Comparison of ENCODE assay signal across 2 cellular contexts in the genomic region with DNA sequence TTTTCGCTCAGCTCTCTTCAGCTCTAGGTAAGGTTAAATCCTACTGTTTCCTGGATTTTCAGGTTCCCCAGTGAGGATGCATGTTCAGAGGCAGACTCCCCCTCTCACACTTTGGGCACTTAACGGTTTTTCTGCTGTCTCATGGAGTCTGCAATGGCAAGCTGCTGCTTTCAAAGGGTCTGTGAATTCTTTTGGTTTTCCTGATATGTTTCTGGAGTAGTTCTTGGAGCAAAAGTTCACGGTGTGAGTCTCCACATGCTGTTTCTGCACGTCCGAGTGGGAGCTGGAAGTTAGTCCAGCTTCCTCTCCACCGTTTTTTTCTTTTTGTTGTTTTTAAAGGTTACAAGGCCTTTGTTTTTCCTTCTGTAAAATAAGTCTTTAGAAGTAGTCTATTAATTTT.
TF ChIP-seq lines count a peak whose summit lies in the region.

No MANE protein-coding gene starts in this region.

TF ChIP-seq in A549, 52 proteins besides CTCF, POLR2A, EP300 and RAD21 (continued from another document):
- TF ChIP-seq, protein P1, sequence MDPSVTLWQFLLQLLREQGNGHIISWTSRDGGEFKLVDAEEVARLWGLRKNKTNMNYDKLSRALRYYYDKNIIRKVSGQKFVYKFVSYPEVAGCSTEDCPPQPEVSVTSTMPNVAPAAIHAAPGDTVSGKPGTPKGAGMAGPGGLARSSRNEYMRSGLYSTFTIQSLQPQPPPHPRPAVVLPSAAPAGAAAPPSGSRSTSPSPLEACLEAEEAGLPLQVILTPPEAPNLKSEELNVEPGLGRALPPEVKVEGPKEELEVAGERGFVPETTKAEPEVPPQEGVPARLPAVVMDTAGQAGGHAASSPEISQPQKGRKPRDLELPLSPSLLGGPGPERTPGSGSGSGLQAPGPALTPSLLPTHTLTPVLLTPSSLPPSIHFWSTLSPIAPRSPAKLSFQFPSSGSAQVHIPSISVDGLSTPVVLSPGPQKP (IDR thresholded peaks at IDR 0.05; ENCODE audit: low read depth, low read length), result no peak
- TF ChIP-seq, protein P2, sequence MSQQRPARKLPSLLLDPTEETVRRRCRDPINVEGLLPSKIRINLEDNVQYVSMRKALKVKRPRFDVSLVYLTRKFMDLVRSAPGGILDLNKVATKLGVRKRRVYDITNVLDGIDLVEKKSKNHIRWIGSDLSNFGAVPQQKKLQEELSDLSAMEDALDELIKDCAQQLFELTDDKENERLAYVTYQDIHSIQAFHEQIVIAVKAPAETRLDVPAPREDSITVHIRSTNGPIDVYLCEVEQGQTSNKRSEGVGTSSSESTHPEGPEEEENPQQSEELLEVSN (IDR thresholded peaks at IDR 0.05; ENCODE audit: borderline replicate concordance, low read depth), result no peak
- TF ChIP-seq, protein P3, sequence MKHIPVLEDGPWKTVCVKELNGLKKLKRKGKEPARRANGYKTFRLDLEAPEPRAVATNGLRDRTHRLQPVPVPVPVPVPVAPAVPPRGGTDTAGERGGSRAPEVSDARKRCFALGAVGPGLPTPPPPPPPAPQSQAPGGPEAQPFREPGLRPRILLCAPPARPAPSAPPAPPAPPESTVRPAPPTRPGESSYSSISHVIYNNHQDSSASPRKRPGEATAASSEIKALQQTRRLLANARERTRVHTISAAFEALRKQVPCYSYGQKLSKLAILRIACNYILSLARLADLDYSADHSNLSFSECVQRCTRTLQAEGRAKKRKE (CRISPR knock-in tag; IDR thresholded peaks at IDR 0.05; ENCODE audit: low read depth), result no peak
- no peak for TF ChIP-seq MYC (IDR thresholded peaks at IDR 0.05; ENCODE audit: borderline replicate concordance, low read length)
- no peak for TF ChIP-seq NR3C1 (IDR thresholded peaks at IDR 0.05)
- TF ChIP-seq, protein P4, sequence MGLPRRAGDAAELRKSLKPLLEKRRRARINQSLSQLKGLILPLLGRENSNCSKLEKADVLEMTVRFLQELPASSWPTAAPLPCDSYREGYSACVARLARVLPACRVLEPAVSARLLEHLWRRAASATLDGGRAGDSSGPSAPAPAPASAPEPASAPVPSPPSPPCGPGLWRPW (IDR thresholded peaks at IDR 0.05), result no peak
- TF ChIP-seq CHD4 (IDR thresholded peaks at IDR 0.05; ENCODE audit: borderline replicate concordance), result no peak
- no peak for TF ChIP-seq HOXB5 (CRISPR knock-in tag; IDR thresholded peaks at IDR 0.05)
- no peak for TF ChIP-seq RARB (CRISPR knock-in tag; IDR thresholded peaks at IDR 0.05)
- TF ChIP-seq HDAC2 (IDR thresholded peaks at IDR 0.05), result no peak
- no peak for TF ChIP-seq NPAS2 (CRISPR knock-in tag; IDR thresholded peaks at IDR 0.05; ENCODE audit: borderline replicate concordance)
- no peak for TF ChIP-seq PHF8 (IDR thresholded peaks at IDR 0.05; ENCODE audit: borderline replicate concordance, low read depth)
- TF ChIP-seq KDM1A (IDR thresholded peaks at IDR 0.05; ENCODE audit: low read depth), result no peak
- TF ChIP-seq GATA3 (IDR thresholded peaks at IDR 0.05; ENCODE audit: borderline replicate concordance), result no peak
- no peak for TF ChIP-seq POLR2AphosphoS2 (conservative IDR thresholded peaks at IDR 0.05; ENCODE audit: low read length)
- TF ChIP-seq ZNF302 (CRISPR knock-in tag; IDR thresholded peaks at IDR 0.05), result no peak
- TF ChIP-seq JUN (IDR thresholded peaks at IDR 0.05), result no peak
- no peak for TF ChIP-seq HOXA7 (CRISPR knock-in tag; IDR thresholded peaks at IDR 0.05)

TF ChIP-seq in HCT116, 20 proteins besides CTCF, POLR2A, EP300 and RAD21 (continued from another document):
- TF ChIP-seq, protein P5, sequence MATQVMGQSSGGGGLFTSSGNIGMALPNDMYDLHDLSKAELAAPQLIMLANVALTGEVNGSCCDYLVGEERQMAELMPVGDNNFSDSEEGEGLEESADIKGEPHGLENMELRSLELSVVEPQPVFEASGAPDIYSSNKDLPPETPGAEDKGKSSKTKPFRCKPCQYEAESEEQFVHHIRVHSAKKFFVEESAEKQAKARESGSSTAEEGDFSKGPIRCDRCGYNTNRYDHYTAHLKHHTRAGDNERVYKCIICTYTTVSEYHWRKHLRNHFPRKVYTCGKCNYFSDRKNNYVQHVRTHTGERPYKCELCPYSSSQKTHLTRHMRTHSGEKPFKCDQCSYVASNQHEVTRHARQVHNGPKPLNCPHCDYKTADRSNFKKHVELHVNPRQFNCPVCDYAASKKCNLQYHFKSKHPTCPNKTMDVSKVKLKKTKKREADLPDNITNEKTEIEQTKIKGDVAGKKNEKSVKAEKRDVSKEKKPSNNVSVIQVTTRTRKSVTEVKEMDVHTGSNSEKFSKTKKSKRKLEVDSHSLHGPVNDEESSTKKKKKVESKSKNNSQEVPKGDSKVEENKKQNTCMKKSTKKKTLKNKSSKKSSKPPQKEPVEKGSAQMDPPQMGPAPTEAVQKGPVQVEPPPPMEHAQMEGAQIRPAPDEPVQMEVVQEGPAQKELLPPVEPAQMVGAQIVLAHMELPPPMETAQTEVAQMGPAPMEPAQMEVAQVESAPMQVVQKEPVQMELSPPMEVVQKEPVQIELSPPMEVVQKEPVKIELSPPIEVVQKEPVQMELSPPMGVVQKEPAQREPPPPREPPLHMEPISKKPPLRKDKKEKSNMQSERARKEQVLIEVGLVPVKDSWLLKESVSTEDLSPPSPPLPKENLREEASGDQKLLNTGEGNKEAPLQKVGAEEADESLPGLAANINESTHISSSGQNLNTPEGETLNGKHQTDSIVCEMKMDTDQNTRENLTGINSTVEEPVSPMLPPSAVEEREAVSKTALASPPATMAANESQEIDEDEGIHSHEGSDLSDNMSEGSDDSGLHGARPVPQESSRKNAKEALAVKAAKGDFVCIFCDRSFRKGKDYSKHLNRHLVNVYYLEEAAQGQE (IDR thresholded peaks at IDR 0.05; ENCODE audit: low read depth), result no peak
- TF ChIP-seq, protein P6, sequence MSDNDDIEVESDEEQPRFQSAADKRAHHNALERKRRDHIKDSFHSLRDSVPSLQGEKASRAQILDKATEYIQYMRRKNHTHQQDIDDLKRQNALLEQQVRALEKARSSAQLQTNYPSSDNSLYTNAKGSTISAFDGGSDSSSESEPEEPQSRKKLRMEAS (IDR thresholded peaks at IDR 0.05), result no peak
- TF ChIP-seq CBX3 (IDR thresholded peaks at IDR 0.05; ENCODE audit: low read depth) (no peak), SRF (IDR thresholded peaks at IDR 0.05; ENCODE audit: low read depth) (no peak), EZH2 (IDR thresholded peaks at IDR 0.05) (no peak), ELF1 (IDR thresholded peaks at IDR 0.05; ENCODE audit: borderline replicate concordance, low read depth) (no peak)
TF ChIP-seq in HCT116: peak in this region for 0.
